ENCODE assay signal across 23 cellular contexts in genomic region chr17:80878876-80879722, GRCh38.
DNase-seq lines count a peak whose midpoint lies in the region; ATAC-seq, FAIRE-seq and TF ChIP-seq lines count a peak whose summit lies in the region.
"Had no signal": no experiment of that assay in that cellular context is flagged by ENCODE, and none has a peak within 500 bp of the region (broad histone marks: within the 10 kb centered on the region; RNA-seq: fewer than 3 reads in every experiment).

No MANE protein-coding gene starts in this region.

- H2BK120ac ChIP-seq in H1 (replicated peaks; ENCODE audit: low read depth, low read length): peak overlapping the region; percentile 21

- no peak for ATAC-seq in heart left ventricle
- ATAC-seq in stimulated activated memory B cell treated with anti-CD40 and anti-IgM and Interleukin-4, amounts not matched to agents 10 μg/mL and 1 μg/mL and 100 μg/mL, for 72 hours: no peak
- ATAC-seq: lower lobe of right lung; naive thymus-derived CD4-positive, alpha-beta T cell had no signal

- intact Hi-C loops in heart left ventricle (cut with DNase I): no loop called here

- H3K4me1 Mint-ChIP-seq in stimulated activated memory B cell treated with anti-CD40 and anti-IgM and Interleukin-4, amounts not matched to agents 10 μg/mL and 1 μg/mL and 100 μg/mL, for 72 hours: peaks cover 23% of the 10 kb centered on the region

- H3K23ac ChIP-seq in H1 (ENCODE audit: insufficient read length): no peak overlapping the region

- no peaks in the 10 kb centered on the region for H3K79me2 ChIP-seq in H1 (ENCODE audit: control insufficient read depth in 1 of 2, insufficient read depth in 2 of 2, low read length in 2 of 2)
- H3K79me2 ChIP-seq: parathyroid adenoma had no signal

- no peak overlapping the region for H2AFZ ChIP-seq in H1 (ENCODE audit: low read length)
- H2AFZ ChIP-seq: parathyroid adenoma had no signal

- H3K56ac ChIP-seq in H1 (replicated peaks; ENCODE audit: insufficient read length, low read depth, low read length): no peak overlapping the region

- H2BK20ac ChIP-seq in H1 (ENCODE audit: low read length): peak overlapping the region; percentile 93; the same call in 1 of the 2 replicates

- H3K27ac Mint-ChIP-seq in stimulated activated memory B cell treated with anti-CD40 and anti-IgM and Interleukin-4, amounts not matched to agents 10 μg/mL and 1 μg/mL and 100 μg/mL, for 72 hours: peak overlapping the region; percentile 60
- H3K27ac Mint-ChIP-seq: activated B cell treated with CpG ODN at 0.5 μM for 24 hours had no signal

- TF ChIP-seq CTCF in heart left ventricle (IDR thresholded peaks at IDR 0.05) (no peak), right atrium auricular region (IDR thresholded peaks at IDR 0.05) (no peak), RWPE1 (conservative IDR thresholded peaks at IDR 0.05; ENCODE audit: low read depth) (no peak), H1 (IDR thresholded peaks at IDR 0.05; ENCODE audit: control extremely low read depth in 1 of 3, insufficient read depth in 1 of 3, low read depth in 1 of 3, low read length in 3 of 3) (no peak)

- H3K14ac ChIP-seq in H1 (ENCODE audit: insufficient read length): no peak overlapping the region

- DNase-seq in heart left ventricle: peak in 3 of 5 donors; percentile 12 to 43 (median 16)
- DNase-seq in right atrium auricular region (ENCODE audit: low spot score): no peak
- DNase-seq in RWPE1 (ENCODE audit: low spot score): no peak
- DNase-seq in H1 (ENCODE audit: low read depth in 1 of 2, low spot score in 2 of 2): no peak
- DNase-seq in NCI-H1694 treated with DMSO at 0.1 percent for 48 hours (lab: John Stamatoyannopoulos, UW): no peak
- no peak for DNase-seq in DMS53 treated with DMSO at 0.1 percent for 48 hours (lab: John Stamatoyannopoulos, UW; ENCODE audit: unreplicated experiment)
- DNase-seq in mucosa of gallbladder (ENCODE audit: low spot score): no peak
- DNase-seq: activated B cell treated with CpG ODN at 0.5 μM for 24 hours; activated T-cell treated with anti-CD3 and anti-CD28 coated beads for 4 hours; Caco-2; cerebellar nuclear complex; effector memory CD4-positive, alpha-beta T cell; glutamatergic neuron; KBM-7; naive thymus-derived CD4-positive, alpha-beta T cell; NCI-H1048; NCI-H2029 treated with DMSO at 0.1 percent for 48 hours; NCI-H510A treated with DMSO at 0.1 percent for 48 hours; SHP77 treated with DMSO at 0.1 percent for 48 hours had no signal

- no peak for TF ChIP-seq RAD21 in H1 (IDR thresholded peaks at IDR 0.05 in 1 of 2, conservative IDR thresholded peaks at IDR 0.05 in 1 of 2; ENCODE audit: low read depth in 2 of 2, low read length in 2 of 2)

- POLR2A ChIA-PET in RWPE1 (lab: Yijun Ruan, JAX; ENCODE audit: low non-redundant PET): no interaction called here
- POLR2A ChIA-PET in H1 (lab: Charles Lee; ENCODE audit: partially characterized antibody): no interaction called here

- H4K91ac ChIP-seq in H1 (replicated peaks; ENCODE audit: insufficient read length, low read length): peak overlapping the region; percentile 97

- H3K36me3 ChIP-seq in heart left ventricle (peaks cover 0 to 44% (median 35%) of the 10 kb centered on the region in 9 donors), right atrium auricular region (peaks cover 23% of the 10 kb centered on the region), H1 (ENCODE audit: control insufficient read depth in 2 of 4, insufficient read depth in 4 of 4, low read length in 3 of 4) (peaks cover 0 to 3% (median 1%) of the 10 kb centered on the region in 4 experiments; a peak in 1 of 8 replicates)

- H2AK5ac ChIP-seq in H1 (ENCODE audit: low read depth, low read length): peak overlapping the region; percentile 65; the same call in 1 of the 2 replicates

- peaks cover 0 to 1% of the 10 kb centered on the region in 2 experiments for H4K20me1 ChIP-seq in H1 (replicated peaks in 1 of 2; ENCODE audit: control insufficient read depth in 1 of 2, insufficient read depth in 2 of 2, low read length in 2 of 2)

- H4K8ac ChIP-seq in H1 (ENCODE audit: extremely low read depth, insufficient read depth, low read length): peak overlapping the region; percentile 28; the same call in 1 of the 2 replicates

- WGBS in heart left ventricle, 4 donors: 95 to 96% (median 96%) methylated on average over 31 of the region's 31 CpGs
- WGBS in H1 (ENCODE audit: extremely low coverage in 1 of 2, insufficient coverage in 1 of 2, insufficient read length in 1 of 2, insufficient replicate concordance in 2 of 2, low coverage in 1 of 2, low lambda C conversion rate in 2 of 2, missing lambda C conversion rate in 1 of 2), 2 experiments: 89% methylated on average over 15 of the region's 31 CpGs; no CpG with 5 or more reads in 1 of the 2 experiments

- no peak overlapping the region for H3K4me2 ChIP-seq in H1 (ENCODE audit: insufficient read depth in 1 of 2, low read depth in 2 of 2, low read length in 2 of 2)

- peaks cover 64% of the 10 kb centered on the region for H3K36me3 Mint-ChIP-seq in stimulated activated memory B cell treated with anti-CD40 and anti-IgM and Interleukin-4, amounts not matched to agents 10 μg/mL and 1 μg/mL and 100 μg/mL, for 72 hours

- no peaks in the 10 kb centered on the region for H3K79me1 ChIP-seq in H1 (ENCODE audit: low read depth, low read length)

- H3K9ac ChIP-seq in H1 (replicated peaks in 1 of 4; ENCODE audit: extremely low read depth in 1 of 4, low read depth in 3 of 4, low read length in 3 of 4): no peak overlapping the region
- H3K9ac ChIP-seq: parathyroid adenoma had no signal

- H3K4me3 ChIP-seq in heart left ventricle (no peak overlapping the region), right atrium auricular region (no peak overlapping the region), H1 (ENCODE audit: extremely low read depth in 1 of 4, insufficient read depth in 2 of 4, low read depth in 3 of 4, low read length in 4 of 4) (no peak overlapping the region)
- H3K4me3 ChIP-seq: lower lobe of right lung, suprapubic skin had no signal

- H3K9me3 ChIP-seq in heart left ventricle (no peaks in the 10 kb centered on the region), right atrium auricular region (no peaks in the 10 kb centered on the region), H1 (ENCODE audit: insufficient read depth in 2 of 2, low read depth in 1 of 2, low read length in 1 of 2) (no peaks in the 10 kb centered on the region)
- H3K9me3 ChIP-seq: Caco-2, lower lobe of right lung, suprapubic skin had no signal

- peak overlapping the region; percentile 69 for H3K4ac ChIP-seq in H1 (replicated peaks; ENCODE audit: insufficient read length, low read depth, low read length)

- no peak overlapping the region for H3K4me3 Mint-ChIP-seq in stimulated activated memory B cell treated with anti-CD40 and anti-IgM and Interleukin-4, amounts not matched to agents 10 μg/mL and 1 μg/mL and 100 μg/mL, for 72 hours
- H3K4me3 Mint-ChIP-seq: activated B cell treated with CpG ODN at 0.5 μM for 24 hours had no signal

- no peaks in the 10 kb centered on the region for H3K9me3 Mint-ChIP-seq in stimulated activated memory B cell treated with anti-CD40 and anti-IgM and Interleukin-4, amounts not matched to agents 10 μg/mL and 1 μg/mL and 100 μg/mL, for 72 hours
- H3K9me3 Mint-ChIP-seq: activated B cell treated with CpG ODN at 0.5 μM for 24 hours; naive thymus-derived CD4-positive, alpha-beta T cell had no signal

- peak overlapping the region; percentile 80; the same call in 1 of the 2 replicates for H2BK12ac ChIP-seq in H1 (ENCODE audit: low read depth, low read length)

- peak overlapping the region; percentile 31; the same call in 1 of the 2 replicates for H2BK15ac ChIP-seq in H1 (ENCODE audit: low read length)

- TF ChIP-seq POLR2A in heart left ventricle (IDR thresholded peaks at IDR 0.05) (no peak), H1 (IDR thresholded peaks at IDR 0.05; ENCODE audit: control extremely low read depth in 1 of 2, low read depth in 2 of 2, low read length in 2 of 2) (no peak)

- CTCF ChIA-PET in RWPE1 (lab: Yijun Ruan, JAX): no interaction called here
- CTCF ChIA-PET in H1 (lab: Charles Lee; ENCODE audit: partially characterized antibody): interaction anchor here (0.6 to 2.8 kb wide), 4 partner anchors 20 to 91 kb away, joined by 3 to 17 read pairs (median 4); no protein-coding TSS in a partner anchor

- no peak for FAIRE-seq in H1 (lab: Jason Lieb, UNC)

- peak overlapping the region; percentile 71 for H3K18ac ChIP-seq in H1 (ENCODE audit: extremely low read depth, low read length)

- no peak for TF ChIP-seq EP300 in H1 (IDR thresholded peaks at IDR 0.05; ENCODE audit: borderline replicate concordance in 1 of 2, low read depth in 2 of 2, low read length in 2 of 2)

- peaks cover 2% of the 10 kb centered on the region; the same call in 1 of the 2 replicates for H3K23me2 ChIP-seq in H1 (ENCODE audit: low read depth, low read length)

- no peaks in the 10 kb centered on the region for H3K27me3 Mint-ChIP-seq in stimulated activated memory B cell treated with anti-CD40 and anti-IgM and Interleukin-4, amounts not matched to agents 10 μg/mL and 1 μg/mL and 100 μg/mL, for 72 hours
- H3K27me3 Mint-ChIP-seq: activated B cell treated with CpG ODN at 0.5 μM for 24 hours; naive thymus-derived CD4-positive, alpha-beta T cell had no signal

- H2BK5ac ChIP-seq in H1 (ENCODE audit: low read depth, low read length): peak overlapping the region; percentile 91

- H3K27ac ChIP-seq in heart left ventricle: no peak overlapping the region
- no peak overlapping the region for H3K27ac ChIP-seq in right atrium auricular region
- peak overlapping the region; percentile 18 for H3K27ac ChIP-seq in RWPE1
- H3K27ac ChIP-seq in H1 (ENCODE audit: low read depth, low read length): no peak overlapping the region
- H3K27ac ChIP-seq: lower lobe of right lung, parathyroid adenoma, suprapubic skin had no signal

- H3K27me3 ChIP-seq in heart left ventricle: no peaks in the 10 kb centered on the region
- H3K27me3 ChIP-seq in right atrium auricular region: no peaks in the 10 kb centered on the region
- no peaks in the 10 kb centered on the region for H3K27me3 ChIP-seq in H1 (replicated peaks in 1 of 4; ENCODE audit: control insufficient read depth in 3 of 4, extremely low read depth in 1 of 4, insufficient read depth in 3 of 4, low read length in 3 of 4)
- H3K27me3 ChIP-seq: suprapubic skin had no signal

- H3K4me1 ChIP-seq in heart left ventricle: peaks cover 0 to 9% (median under 1%) of the 10 kb centered on the region in 12 donors
- peaks cover 0 to under 1% of the 10 kb centered on the region in 2 donors for H3K4me1 ChIP-seq in right atrium auricular region
- peaks cover 0 to 17% (median 8%) of the 10 kb centered on the region in 4 experiments; a peak in 6 of 7 replicates for H3K4me1 ChIP-seq in H1 (replicated peaks in 1 of 4; ENCODE audit: control insufficient read depth in 3 of 4, insufficient read depth in 4 of 4, low read length in 3 of 4)
- H3K4me1 ChIP-seq: Caco-2, lower lobe of right lung, parathyroid adenoma, suprapubic skin had no signal

- no peak overlapping the region for H4K5ac ChIP-seq in H1 (ENCODE audit: insufficient read length, low read depth, low read length)

TF ChIP-seq in H1, 55 proteins besides CTCF, POLR2A, EP300 and RAD21 (continues in another document):
- TF ChIP-seq CBX8 (IDR thresholded peaks at IDR 0.05; ENCODE audit: borderline replicate concordance, low read depth, low read length): no peak
- no peak for TF ChIP-seq BRCA1 (IDR thresholded peaks at IDR 0.05; ENCODE audit: low read depth, low read length)
- TF ChIP-seq YY1 (IDR thresholded peaks at IDR 0.05; ENCODE audit: low read depth, low read length): no peak
- TF ChIP-seq PHF8 (conservative IDR thresholded peaks at IDR 0.05; ENCODE audit: low read depth, low read length): no peak

Comparison
In these comparisons a context has a peak if more than half of its experiments do, and no peak if none do; other contexts are left out.
1. DNase-seq: peak in heart left ventricle (3 of 5); none in right atrium auricular region (single experiment), RWPE1 (single experiment), H1 (0 of 2), NCI-H1694 treated with DMSO at 0.1 percent for 48 hours (single experiment), DMS53 treated with DMSO at 0.1 percent for 48 hours (single experiment) and mucosa of gallbladder (single experiment).